1 cellular context compared by ENCODE assay signal in the genomic region with DNA sequence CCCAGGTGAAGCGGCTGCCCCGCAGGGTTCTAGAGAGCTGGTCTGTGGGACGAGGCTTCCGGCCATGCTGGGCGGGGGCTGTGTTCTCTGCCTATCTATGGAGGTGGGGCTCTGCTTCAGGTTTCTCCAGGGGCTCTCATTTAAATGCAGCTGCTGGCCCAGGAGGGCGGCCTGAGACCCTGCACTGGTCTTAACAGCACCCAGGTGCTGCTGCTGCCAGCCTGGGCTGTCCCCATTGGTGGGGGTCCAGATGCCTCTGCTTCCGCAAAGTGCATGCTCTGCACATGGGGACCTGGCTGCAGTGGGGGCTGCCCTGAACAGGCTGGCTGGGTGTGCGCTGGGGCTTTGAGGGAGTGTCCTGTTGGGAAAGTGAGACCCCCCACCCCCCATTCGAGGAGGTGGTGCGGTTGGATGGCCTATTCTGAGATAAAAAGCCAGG.
TF ChIP-seq lines count a peak whose summit lies in the region.

No MANE protein-coding gene starts in this region.

TF ChIP-seq in GM23338, 12 proteins besides CTCF, POLR2A, EP300 and RAD21 (continued from another document):
- TF ChIP-seq, protein P1, sequence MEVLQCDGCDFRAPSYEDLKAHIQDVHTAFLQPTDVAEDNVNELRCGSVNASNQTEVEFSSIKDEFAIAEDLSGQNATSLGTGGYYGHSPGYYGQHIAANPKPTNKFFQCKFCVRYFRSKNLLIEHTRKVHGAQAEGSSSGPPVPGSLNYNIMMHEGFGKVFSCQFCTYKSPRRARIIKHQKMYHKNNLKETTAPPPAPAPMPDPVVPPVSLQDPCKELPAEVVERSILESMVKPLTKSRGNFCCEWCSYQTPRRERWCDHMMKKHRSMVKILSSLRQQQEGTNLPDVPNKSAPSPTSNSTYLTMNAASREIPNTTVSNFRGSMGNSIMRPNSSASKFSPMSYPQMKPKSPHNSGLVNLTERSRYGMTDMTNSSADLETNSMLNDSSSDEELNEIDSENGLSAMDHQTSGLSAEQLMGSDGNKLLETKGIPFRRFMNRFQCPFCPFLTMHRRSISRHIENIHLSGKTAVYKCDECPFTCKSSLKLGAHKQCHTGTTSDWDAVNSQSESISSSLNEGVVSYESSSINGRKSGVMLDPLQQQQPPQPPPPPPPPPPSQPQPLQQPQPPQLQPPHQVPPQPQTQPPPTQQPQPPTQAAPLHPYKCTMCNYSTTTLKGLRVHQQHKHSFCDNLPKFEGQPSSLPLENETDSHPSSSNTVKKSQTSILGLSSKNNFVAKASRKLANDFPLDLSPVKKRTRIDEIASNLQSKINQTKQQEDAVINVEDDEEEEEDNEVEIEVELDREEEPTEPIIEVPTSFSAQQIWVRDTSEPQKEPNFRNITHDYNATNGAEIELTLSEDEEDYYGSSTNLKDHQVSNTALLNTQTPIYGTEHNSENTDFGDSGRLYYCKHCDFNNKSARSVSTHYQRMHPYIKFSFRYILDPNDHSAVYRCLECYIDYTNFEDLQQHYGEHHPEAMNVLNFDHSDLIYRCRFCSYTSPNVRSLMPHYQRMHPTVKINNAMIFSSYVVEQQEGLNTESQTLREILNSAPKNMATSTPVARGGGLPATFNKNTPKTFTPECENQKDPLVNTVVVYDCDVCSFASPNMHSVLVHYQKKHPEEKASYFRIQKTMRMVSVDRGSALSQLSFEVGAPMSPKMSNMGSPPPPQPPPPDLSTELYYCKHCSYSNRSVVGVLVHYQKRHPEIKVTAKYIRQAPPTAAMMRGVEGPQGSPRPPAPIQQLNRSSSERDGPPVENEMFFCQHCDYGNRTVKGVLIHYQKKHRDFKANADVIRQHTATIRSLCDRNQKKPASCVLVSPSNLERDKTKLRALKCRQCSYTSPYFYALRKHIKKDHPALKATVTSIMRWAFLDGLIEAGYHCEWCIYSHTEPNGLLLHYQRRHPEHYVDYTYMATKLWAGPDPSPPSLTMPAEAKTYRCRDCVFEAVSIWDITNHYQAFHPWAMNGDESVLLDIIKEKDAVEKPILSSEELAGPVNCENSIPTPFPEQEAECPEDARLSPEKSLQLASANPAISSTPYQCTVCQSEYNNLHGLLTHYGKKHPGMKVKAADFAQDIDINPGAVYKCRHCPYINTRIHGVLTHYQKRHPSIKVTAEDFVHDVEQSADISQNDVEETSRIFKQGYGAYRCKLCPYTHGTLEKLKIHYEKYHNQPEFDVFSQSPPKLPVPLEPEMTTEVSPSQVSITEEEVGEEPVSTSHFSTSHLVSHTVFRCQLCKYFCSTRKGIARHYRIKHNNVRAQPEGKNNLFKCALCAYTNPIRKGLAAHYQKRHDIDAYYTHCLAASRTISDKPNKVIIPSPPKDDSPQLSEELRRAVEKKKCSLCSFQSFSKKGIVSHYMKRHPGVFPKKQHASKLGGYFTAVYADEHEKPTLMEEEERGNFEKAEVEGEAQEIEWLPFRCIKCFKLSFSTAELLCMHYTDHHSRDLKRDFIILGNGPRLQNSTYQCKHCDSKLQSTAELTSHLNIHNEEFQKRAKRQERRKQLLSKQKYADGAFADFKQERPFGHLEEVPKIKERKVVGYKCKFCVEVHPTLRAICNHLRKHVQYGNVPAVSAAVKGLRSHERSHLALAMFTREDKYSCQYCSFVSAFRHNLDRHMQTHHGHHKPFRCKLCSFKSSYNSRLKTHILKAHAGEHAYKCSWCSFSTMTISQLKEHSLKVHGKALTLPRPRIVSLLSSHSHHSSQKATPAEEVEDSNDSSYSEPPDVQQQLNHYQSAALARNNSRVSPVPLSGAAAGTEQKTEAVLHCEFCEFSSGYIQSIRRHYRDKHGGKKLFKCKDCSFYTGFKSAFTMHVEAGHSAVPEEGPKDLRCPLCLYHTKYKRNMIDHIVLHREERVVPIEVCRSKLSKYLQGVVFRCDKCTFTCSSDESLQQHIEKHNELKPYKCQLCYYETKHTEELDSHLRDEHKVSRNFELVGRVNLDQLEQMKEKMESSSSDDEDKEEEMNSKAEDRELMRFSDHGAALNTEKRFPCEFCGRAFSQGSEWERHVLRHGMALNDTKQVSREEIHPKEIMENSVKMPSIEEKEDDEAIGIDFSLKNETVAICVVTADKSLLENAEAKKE (CRISPR knock-in tag; IDR thresholded peaks at IDR 0.05): no peak
- TF ChIP-seq ZNF114 (CRISPR knock-in tag; IDR thresholded peaks at IDR 0.05) (no peak), CREB1 (CRISPR knock-in tag; IDR thresholded peaks at IDR 0.05; ENCODE audit: low read depth) (no peak), ETS1 (IDR thresholded peaks at IDR 0.05) (no peak)
TF ChIP-seq in GM23338: peak in this region for 0.
